In genomic region chr1:208835082-208835467, GRCh38 we compare ENCODE assay signal across 1 cellular context.
TF ChIP-seq lines count a peak whose summit lies in the region.

No MANE protein-coding gene starts in this region.

TF ChIP-seq in SK-N-SH treated with all-trans-retinoic acid at 6 μM for 48 hours, 23 proteins besides CTCF, POLR2A, EP300 and RAD21 (continued from another document):
- TF ChIP-seq POU6F1 (CRISPR knock-in tag; IDR thresholded peaks at IDR 0.05; ENCODE audit: borderline replicate concordance, low read depth) (no peak), RARB (CRISPR knock-in tag; IDR thresholded peaks at IDR 0.05) (no peak)
TF ChIP-seq in SK-N-SH treated with all-trans-retinoic acid at 6 μM for 48 hours: peak in this region for 0.
